In the genomic region with DNA sequence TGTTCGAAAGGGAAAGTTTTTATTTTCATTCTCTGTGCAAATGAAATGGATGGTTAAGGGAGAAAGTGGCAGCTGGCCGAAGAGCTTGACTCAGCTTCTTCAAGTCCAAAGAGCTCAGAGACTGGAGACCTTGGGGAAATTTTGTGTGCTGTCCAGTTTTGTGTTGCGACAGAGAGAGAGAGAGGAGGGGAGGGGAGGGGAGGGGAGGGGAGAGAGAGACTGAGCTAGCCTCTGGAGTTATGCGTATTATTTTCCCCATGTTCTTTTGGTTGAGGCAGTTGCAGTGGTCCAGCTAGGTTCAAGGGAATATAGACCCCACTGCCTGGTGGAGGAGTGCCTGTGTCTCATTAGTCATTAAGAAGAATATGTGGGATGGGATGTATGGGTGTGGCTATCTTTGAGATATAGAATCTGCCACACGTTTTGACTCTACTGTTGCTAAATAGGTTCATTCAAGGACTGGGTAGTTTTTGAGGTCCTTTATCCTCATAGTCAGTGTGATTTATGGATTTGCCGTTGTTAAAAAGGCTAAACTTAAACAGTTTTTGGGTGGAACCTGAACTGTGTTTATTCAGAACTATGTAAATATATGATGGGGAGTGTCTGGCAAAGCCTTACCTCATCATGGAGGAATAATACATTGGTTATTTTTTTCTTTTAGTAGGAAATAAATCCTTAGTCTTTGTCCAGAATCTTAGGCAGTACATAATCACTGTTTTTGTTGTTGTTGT, we compare ENCODE assay signal across 12 cellular contexts.
DNase-seq lines count a peak whose midpoint lies in the region; ATAC-seq and TF ChIP-seq lines count a peak whose summit lies in the region.
"Had no signal": no experiment of that assay in that cellular context is flagged by ENCODE, and none has a peak within 500 bp of the region (broad histone marks: within the 10 kb centered on the region; RNA-seq: fewer than 3 reads in every experiment).

No MANE protein-coding gene starts in this region.

- H3K4me2 ChIP-seq in MM.1S (ENCODE audit: low read depth, low read length), result no peak overlapping the region

- H3F3A ChIP-seq in MM.1S (ENCODE audit: insufficient read depth, low read length), result 0 out of 2 replicates have a peak, but pooled peaks cover under 1% of the 10 kb centered on the region

- H3K9me3 ChIP-seq in neutrophil, result no peaks in the 10 kb centered on the region
- no peaks in the 10 kb centered on the region for H3K9me3 ChIP-seq in MM.1S (replicated peaks; ENCODE audit: insufficient read depth, low read length)

- intact Hi-C loops in dorsolateral prefrontal cortex (cut with DNase I), result no loop called here

- H4K20me1 ChIP-seq in MM.1S (ENCODE audit: insufficient read depth, low read length), result no peaks in the 10 kb centered on the region

- H3K36me3 ChIP-seq in neutrophil (no peaks in the 10 kb centered on the region), urinary bladder (ENCODE audit: insufficient read depth) (no peaks in the 10 kb centered on the region), MM.1S (replicated peaks; ENCODE audit: insufficient read depth, low read length) (no peaks in the 10 kb centered on the region)

- peaks cover 28 to 54% of the 10 kb centered on the region in 2 experiments for H3K4me1 ChIP-seq in neutrophil (ENCODE audit: control insufficient read depth in 1 of 2, insufficient read depth in 1 of 2, low read depth in 1 of 2, low read length in 1 of 2)
- no peaks in the 10 kb centered on the region for H3K4me1 ChIP-seq in urinary bladder (ENCODE audit: insufficient read depth)
- H3K4me1 ChIP-seq in foreskin keratinocyte, result no peaks in the 10 kb centered on the region
- H3K4me1 ChIP-seq in MM.1S (ENCODE audit: low read length), result peaks cover 2% of the 10 kb centered on the region

- H3K9me2 ChIP-seq in MM.1S (replicated peaks; ENCODE audit: insufficient read depth, low read length), result no peaks in the 10 kb centered on the region

- H2AFZ ChIP-seq in MM.1S (ENCODE audit: low read length), result no peak overlapping the region

- no peak for ATAC-seq in foreskin keratinocyte

- no peak for TF ChIP-seq CTCF in fibroblast of mammary gland (conservative IDR thresholded peaks at IDR 0.05; ENCODE audit: control insufficient read depth, insufficient read depth, low read depth, low read length)
- TF ChIP-seq CTCF in neutrophil (IDR thresholded peaks at IDR 0.05), result no peak
- no peak for TF ChIP-seq CTCF in foreskin keratinocyte (conservative IDR thresholded peaks at IDR 0.05)
- TF ChIP-seq CTCF in dorsolateral prefrontal cortex (IDR thresholded peaks at IDR 0.05 in 54 of 56, conservative IDR thresholded peaks at IDR 0.05 in 2 of 56; ENCODE audit: low read depth in 1 of 56, partially characterized antibody in 56 of 56), result no peak
- TF ChIP-seq CTCF in MM.1S (IDR thresholded peaks at IDR 0.05; ENCODE audit: low read length), result no peak

- H3K9ac ChIP-seq in MM.1S (ENCODE audit: low read length), result no peak overlapping the region

- H3K27me3 ChIP-seq in neutrophil (no peaks in the 10 kb centered on the region), foreskin keratinocyte (peaks cover 5% of the 10 kb centered on the region), dorsolateral prefrontal cortex (no peaks in the 10 kb centered on the region), MM.1S (replicated peaks; ENCODE audit: insufficient read depth, low read length) (no peaks in the 10 kb centered on the region)

- H3K79me2 ChIP-seq in MM.1S (ENCODE audit: low read length), result no peaks in the 10 kb centered on the region

- DNase-seq in SKM-1 treated with dmso at 0.1 percent for 144 hours (lab: John Stamatoyannopoulos, UW; ENCODE audit: unreplicated experiment) (peak; percentile 9), SKM-1 (lab: John Stamatoyannopoulos, UW; ENCODE audit: unreplicated experiment) (no peak), fibroblast of mammary gland (ENCODE audit: low read depth) (peak; percentile 91), foreskin keratinocyte (no peak), dorsolateral prefrontal cortex (no peak), MM.1S (no peak)
- DNase-seq: ACHN, H9, NCI-H1048, occipital lobe had no signal

- H3K4me3 ChIP-seq in fibroblast of mammary gland (ENCODE audit: control insufficient read depth, low read depth, low read length), result no peak overlapping the region
- no peak overlapping the region for H3K4me3 ChIP-seq in neutrophil (ENCODE audit: low read depth in 1 of 2, low read length in 1 of 2)
- no peak overlapping the region for H3K4me3 ChIP-seq in urinary bladder (ENCODE audit: low read depth, low read length)
- no peak overlapping the region for H3K4me3 ChIP-seq in dorsolateral prefrontal cortex
- H3K4me3 ChIP-seq in MM.1S (ENCODE audit: low read length), result no peak overlapping the region

- WGBS in urinary bladder, result 37% methylated on average over 6 of the region's 6 CpGs

- H3K27ac ChIP-seq in neutrophil (peak overlapping the region; percentile 65), urinary bladder (ENCODE audit: low read depth) (peak overlapping the region; percentile 27), foreskin keratinocyte (no peak overlapping the region), dorsolateral prefrontal cortex (peak overlapping the region in 11 of 59 donors; percentile 3 to 37 (median 18)), MM.1S (ENCODE audit: low read length) (no peak overlapping the region)

Comparison
In these comparisons a context has a peak if more than half of its experiments do, and no peak if none do; other contexts are left out.
1. DNase-seq: peak in SKM-1 treated with dmso at 0.1 percent for 144 hours (single experiment) and fibroblast of mammary gland (single experiment); none in SKM-1 (single experiment), foreskin keratinocyte (0 of 2), dorsolateral prefrontal cortex (0 of 10) and MM.1S (single experiment).
2. H3K27ac ChIP-seq: peak in neutrophil (single experiment) and urinary bladder (single experiment); none in foreskin keratinocyte (single experiment) and MM.1S (single experiment).